Comparison of ENCODE assay signal across 8 cellular contexts in the genomic region with DNA sequence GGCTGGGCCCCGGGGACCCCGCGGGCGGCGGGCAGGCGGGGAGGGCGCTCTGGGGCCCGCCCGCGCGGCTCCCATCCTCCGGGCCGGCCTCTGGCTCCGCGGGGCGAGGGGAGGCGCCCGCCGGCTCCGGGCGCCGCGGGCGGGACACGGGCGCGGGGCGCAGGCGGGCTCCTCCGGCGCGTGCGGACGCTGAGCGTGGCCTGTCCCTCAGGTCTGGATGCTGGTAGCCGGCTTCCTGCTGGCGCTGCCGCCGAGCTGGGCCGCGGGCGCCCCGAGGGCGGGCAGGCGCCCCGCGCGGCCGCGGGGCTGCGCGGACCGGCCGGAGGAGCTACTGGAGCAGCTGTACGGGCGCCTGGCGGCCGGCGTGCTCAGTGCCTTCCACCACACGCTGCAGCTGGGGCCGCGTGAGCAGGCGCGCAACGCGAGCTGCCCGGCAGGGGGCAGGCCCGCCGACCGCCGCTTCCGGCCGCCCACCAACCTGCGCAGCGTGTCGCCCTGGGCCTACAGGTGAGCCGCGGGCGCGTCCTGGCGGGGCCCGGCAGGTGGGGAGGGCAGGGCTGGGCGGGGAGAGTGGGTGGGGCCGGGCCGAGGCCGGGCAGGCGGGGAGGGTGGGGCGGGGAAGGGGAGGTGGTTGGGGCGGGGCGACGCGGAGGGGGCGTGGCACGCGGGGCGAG. TPM values are rescaled to one million over a fixed set of nuclear protein-coding genes. Genes with fewer than 3 reads are reported as not detected.
DNase-seq lines count a peak whose midpoint lies in the region; ATAC-seq, FAIRE-seq and TF ChIP-seq lines count a peak whose summit lies in the region.

No MANE protein-coding gene starts in this region.

- peak overlapping the region; percentile 100 for H3K4me2 ChIP-seq in mammary epithelial cell (ENCODE audit: insufficient read depth, low read depth, low read length)

- H3K9me3 ChIP-seq in mammary epithelial cell (replicated peaks; ENCODE audit: insufficient read depth, low read length): no peaks in the 10 kb centered on the region
- no peaks in the 10 kb centered on the region for H3K9me3 ChIP-seq in kidney (ENCODE audit: control insufficient read depth in 1 of 2, low read length in 2 of 2)

- in situ Hi-C loops in mammary epithelial cell (cut with MboI; ENCODE audit: low sequenced_read_pairs in 2 of 2): no loop called here

- H3K79me2 ChIP-seq in mammary epithelial cell (ENCODE audit: insufficient read depth, low read length): no peaks in the 10 kb centered on the region

- peak overlapping the region; percentile 98 for H2AFZ ChIP-seq in mammary epithelial cell (ENCODE audit: low read depth, low read length)

- H3K27ac ChIP-seq in VCaP (peak overlapping the region; percentile 82), mammary epithelial cell (ENCODE audit: insufficient read depth, low read depth, low read length) (no peak overlapping the region), kidney (ENCODE audit: low read depth in 2 of 2, low read length in 2 of 2) (no peak overlapping the region)

- H3K36me3 ChIP-seq in mammary epithelial cell (ENCODE audit: insufficient read depth, low read length): no peaks in the 10 kb centered on the region
- no peaks in the 10 kb centered on the region for H3K36me3 ChIP-seq in kidney (ENCODE audit: control insufficient read depth in 1 of 2, insufficient read depth in 2 of 2, low read length in 2 of 2)

- CTCF ChIA-PET in mammary epithelial cell (lab: Charles Lee; ENCODE audit: low non-redundant PET): interaction anchor here (0.5 to 0.7 kb wide), 2 partner anchors 128 to 521 kb away, joined by 5 to 6 read pairs; no protein-coding TSS in a partner anchor

- DNase-seq in SIG-M5 treated with dmso at 0.1 percent for 504 hours (lab: John Stamatoyannopoulos, UW; ENCODE audit: unreplicated experiment) (peak; percentile 81), SIG-M5 (lab: John Stamatoyannopoulos, UW) (no peak), NCI-H128 (lab: John Stamatoyannopoulos, UW; ENCODE audit: unreplicated experiment) (peak; percentile 68), mammary epithelial cell (peak; percentile 82), kidney (peak; percentile 94)
- DNase-seq in stimulated activated CD4-positive, alpha-beta T cell treated with anti-CD3 and anti-CD28 coated beads, Interleukin-1b, Interleukin-23, amount 100 ng/mL, for 24 hours (ENCODE audit: low read depth in 4 of 4, low spot score in 1 of 4): peak; percentile 35 to 63 (median 57)

- peak; percentile 82 for TF ChIP-seq CTCF in VCaP (conservative IDR thresholded peaks at IDR 0.05)
- TF ChIP-seq CTCF in mammary epithelial cell (conservative IDR thresholded peaks at IDR 0.05 in 1 of 2, IDR thresholded peaks at IDR 0.05 in 1 of 2; ENCODE audit: extremely low read depth in 1 of 2, insufficient read depth in 1 of 2, low read depth in 1 of 2, low read length in 2 of 2): peak; percentile 36 to 44
- TF ChIP-seq CTCF in kidney (IDR thresholded peaks at IDR 0.05; ENCODE audit: borderline replicate concordance, extremely low read depth, insufficient read depth): peak; percentile 63

- 3% methylated on average over 11 of the region's 96 CpGs for WGBS in mammary epithelial cell (ENCODE audit: low coverage, missing lambda C conversion rate)

- no peaks in the 10 kb centered on the region for H3K27me3 ChIP-seq in mammary epithelial cell (ENCODE audit: insufficient read depth, low read length)

- no peak for FAIRE-seq in kidney (lab: Jason Lieb, UNC)

- BruUV-seq in mammary epithelial cell (replicated peaks; lab: Mats Ljungman, UMichigan): no TSS peak

- H3K4me1 ChIP-seq in mammary epithelial cell (ENCODE audit: insufficient read depth, low read length) (peaks cover 6% of the 10 kb centered on the region), kidney (ENCODE audit: control insufficient read depth in 1 of 2, insufficient read depth in 1 of 2, low read depth in 1 of 2, low read length in 2 of 2) (peaks cover 5% of the 10 kb centered on the region in 2 donors)

- no peaks in the 10 kb centered on the region for H4K20me1 ChIP-seq in mammary epithelial cell (ENCODE audit: insufficient read depth, low read length)

- dilution Hi-C loops in mammary epithelial cell (cut with HindIII; ENCODE audit: low sequenced_read_pairs): loop anchor here (5.0 kb wide), 1 partner anchor 522 kb away; no protein-coding TSS in a partner anchor

- intact Hi-C loops in mammary epithelial cell (cut with micrococcal nuclease): loop anchor here (1.0 to 10.0 kb wide), 4 partner anchors 137 to 521 kb away; a partner anchor contains a TSS
- intact Hi-C loops in kidney (cut with DNase I): loop anchor here (10.0 kb wide), 1 partner anchor 121 kb away; no protein-coding TSS in a partner anchor

- ATAC-seq in HG02678 (IDR thresholded peaks at IDR 0.05; ENCODE audit: unreplicated experiment): peak; percentile 90

- H3K4me3 ChIP-seq in mammary epithelial cell (replicated peaks in 1 of 3; ENCODE audit: insufficient read depth in 1 of 3, low read depth in 2 of 3, low read length in 3 of 3) (peak overlapping the region in 2 of 3 experiments; percentile 60 to 74), kidney (ENCODE audit: low read length in 2 of 2) (no peak overlapping the region)

- H3K9ac ChIP-seq in mammary epithelial cell (ENCODE audit: insufficient read depth, low read length) (no peak overlapping the region), kidney (ENCODE audit: low read length in 2 of 2) (no peak overlapping the region)

RNA-seq across cellular contexts. Expression of a gene that starts 0.4 kb away (rescaled TPM):
- total RNA-seq in mammary epithelial cell: under 1 TPM; 0.31 to 0.67 TPM
- polyA plus RNA-seq in mammary epithelial cell: 0.19 TPM
- not detected for polyA minus RNA-seq in mammary epithelial cell
- 0.44 TPM for total RNA-seq in kidney
- not detected for polyA plus RNA-seq in kidney (ENCODE audit: insufficient read depth, low read depth, low replicate concordance)

Comparison
In these comparisons a context has a peak if more than half of its experiments do, and no peak if none do; other contexts are left out.
1. H3K4me3 ChIP-seq: peak in mammary epithelial cell (2 of 3); none in kidney (0 of 2).
2. Peak in every context shown above with its lines, with median percentiles within 50 percentile points of each other: CTCF ChIP-seq.